ENCODE assay signal across 8 cellular contexts in genomic region chr17:1485748-1486376, GRCh38. TPM values are rescaled to one million over a fixed set of nuclear protein-coding genes. Genes with fewer than 3 reads are reported as not detected.
DNase-seq lines count a peak whose midpoint lies in the region; TF ChIP-seq lines count a peak whose summit lies in the region.

No MANE protein-coding gene starts in this region.

- H3K27me3 ChIP-seq in endodermal cell (ENCODE audit: control insufficient read depth, insufficient read depth, low read length, poor library complexity, severe bottlenecking) (no peaks in the 10 kb centered on the region), mucosa of rectum (ENCODE audit: control insufficient read depth in 2 of 2, insufficient read depth in 2 of 2, low read length in 2 of 2) (no peaks in the 10 kb centered on the region), subcutaneous abdominal adipose tissue (ENCODE audit: control insufficient read depth in 5 of 5, insufficient read depth in 4 of 5, low read length in 5 of 5) (no peaks in the 10 kb centered on the region)

- H3K27ac ChIP-seq in endodermal cell (ENCODE audit: low read depth, low read length): no peak overlapping the region
- H3K27ac ChIP-seq in mucosa of rectum (ENCODE audit: low read depth in 2 of 2, low read length in 2 of 2): peak overlapping the region; percentile 96 to 98
- peak overlapping the region; percentile 98 for H3K27ac ChIP-seq in subcutaneous abdominal adipose tissue (ENCODE audit: low read depth, low read length)

- DNase-seq in NCI-H146 (lab: John Stamatoyannopoulos, UW) (peak; percentile 60), NCI-H146 treated with DMSO at 0.1 percent for 48 hours (lab: John Stamatoyannopoulos, UW; ENCODE audit: unreplicated experiment) (no peak), LoVo (ENCODE audit: low spot score) (peak; percentile 25), endodermal cell (peak; percentile 86), cortex of kidney (lab: John Stamatoyannopoulos, UW) (no peak)
- peak; percentile 47 to 54 for DNase-seq in activated CD8-positive, alpha-beta memory T cell treated with anti-CD3 and anti-CD28 coated beads for 4 hours (ENCODE audit: low read depth in 2 of 2)

- H3K4me3 ChIP-seq in endodermal cell (ENCODE audit: low read length) (peak overlapping the region; percentile 67), mucosa of rectum (ENCODE audit: low read length in 2 of 2) (peak overlapping the region; percentile 62 to 79), subcutaneous abdominal adipose tissue (ENCODE audit: low read depth in 1 of 5, low read length in 5 of 5) (peak overlapping the region in 4 of 5 donors; percentile 39 to 73 (median 61))

- H3K27me3 Mint-ChIP-seq in endodermal cell (ENCODE audit: insufficient read depth): peaks cover 19% of the 10 kb centered on the region

- 12% methylated on average over 65 of the region's 80 CpGs; no CpG with 5 or more reads in 1 of the 2 experiments for WGBS in endodermal cell (ENCODE audit: insufficient coverage in 1 of 2, insufficient read length in 1 of 2), 2 experiments

- peaks cover 28% of the 10 kb centered on the region for H3K36me3 Mint-ChIP-seq in endodermal cell (ENCODE audit: low read depth)

- H3K9ac ChIP-seq in endodermal cell (ENCODE audit: extremely low read depth, low read length, poor library complexity, severe bottlenecking): no peak overlapping the region
- peak overlapping the region; percentile 47 to 92 for H3K9ac ChIP-seq in mucosa of rectum (ENCODE audit: low read depth in 1 of 2, low read length in 2 of 2)
- peak overlapping the region; percentile 8 to 81 (median 69) for H3K9ac ChIP-seq in subcutaneous abdominal adipose tissue (ENCODE audit: low read length in 5 of 5)

- H3K36me3 ChIP-seq in endodermal cell (ENCODE audit: control insufficient read depth, insufficient read depth, low read length) (peaks cover 20% of the 10 kb centered on the region), mucosa of rectum (ENCODE audit: control insufficient read depth in 2 of 2, insufficient read depth in 2 of 2, low read length in 2 of 2) (peaks cover 19 to 22% of the 10 kb centered on the region in 2 donors), subcutaneous abdominal adipose tissue (ENCODE audit: control insufficient read depth in 5 of 5, insufficient read depth in 5 of 5, low read length in 5 of 5) (peaks cover 0 to 31% (median 24%) of the 10 kb centered on the region in 5 donors)

- H3K9me3 ChIP-seq in endodermal cell (ENCODE audit: control insufficient read depth, low read length) (no peaks in the 10 kb centered on the region), mucosa of rectum (ENCODE audit: control insufficient read depth in 2 of 2, low read length in 2 of 2) (no peaks in the 10 kb centered on the region), subcutaneous abdominal adipose tissue (ENCODE audit: control insufficient read depth in 5 of 5, low read length in 5 of 5) (no peaks in the 10 kb centered on the region)

- peak overlapping the region; percentile 69 for H3K4me3 Mint-ChIP-seq in endodermal cell

- H3K4me1 Mint-ChIP-seq in endodermal cell: peaks cover 6% of the 10 kb centered on the region

- no peak overlapping the region for H3K27ac Mint-ChIP-seq in endodermal cell

- no peak for TF ChIP-seq CTCF in endodermal cell (conservative IDR thresholded peaks at IDR 0.05)

- H3K9me3 Mint-ChIP-seq in endodermal cell: no peaks in the 10 kb centered on the region

- H3K4me1 ChIP-seq in endodermal cell (ENCODE audit: control insufficient read depth, insufficient read depth, low read length) (peaks cover 4% of the 10 kb centered on the region), mucosa of rectum (ENCODE audit: control insufficient read depth in 2 of 2, insufficient read depth in 2 of 2, low read length in 2 of 2) (peaks cover 27 to 36% of the 10 kb centered on the region in 2 donors), subcutaneous abdominal adipose tissue (ENCODE audit: control insufficient read depth in 5 of 5, insufficient read depth in 5 of 5, low read length in 5 of 5) (peaks cover 5 to 79% (median 61%) of the 10 kb centered on the region in 5 donors)

RNA-seq across cellular contexts. Expression of gene MYO1C, which starts 6.6 kb away (rescaled TPM):
- 10 to 100 TPM; 75.5 to 90.0 TPM for total RNA-seq in endodermal cell
- polyA plus RNA-seq in endodermal cell (2013, experiment 1 of 2): 32.2 TPM
- 32.5 TPM for polyA plus RNA-seq in endodermal cell (2013, experiment 2 of 2)

RNA-seq across cellular contexts. Expression of gene CRK, which starts 29.8 kb away (rescaled TPM):
- total RNA-seq in endodermal cell: 10 to 100 TPM; 50.5 to 52.3 TPM
- 44.9 TPM for polyA plus RNA-seq in endodermal cell (2013, experiment 1 of 2)
- polyA plus RNA-seq in endodermal cell (2013, experiment 2 of 2): 43.6 TPM

RNA-seq across cellular contexts. Expression of gene INPP5K, which starts 30.6 kb away (rescaled TPM):
- total RNA-seq in endodermal cell: 10 to 100 TPM; 22.2 to 30.0 TPM
- polyA plus RNA-seq in endodermal cell (2013, experiment 1 of 2): 21.5 TPM
- 19.5 TPM for polyA plus RNA-seq in endodermal cell (2013, experiment 2 of 2)

Comparison
In these comparisons a context has a peak if more than half of its experiments do, and no peak if none do; other contexts are left out.
1. DNase-seq: peak in NCI-H146 (single experiment), LoVo (single experiment), activated CD8-positive, alpha-beta memory T cell treated with anti-CD3 and anti-CD28 coated beads for 4 hours (2 of 2) and endodermal cell (single experiment); none in NCI-H146 treated with DMSO at 0.1 percent for 48 hours (single experiment) and cortex of kidney (single experiment).
2. Peak in every context shown above with its lines, with median percentiles within 50 percentile points of each other: H3K4me3 ChIP-seq.